ENCODE assay signal across 11 cellular contexts in genomic region chr1:148432318-148432717, GRCh38. TPM values are rescaled to one million over a fixed set of nuclear protein-coding genes. Genes with fewer than 3 reads are reported as not detected.
"Had no signal": no experiment of that assay in that cellular context is flagged by ENCODE, and none has a peak within 500 bp of the region (broad histone marks: within the 10 kb centered on the region; RNA-seq: fewer than 3 reads in every experiment).

No MANE protein-coding gene starts in this region.

RNA-seq across cellular contexts. Expression of gene PPIAL4G, which starts 50.8 kb away (rescaled TPM):
- total RNA-seq: cardiac muscle cell, colonic mucosa, esophagus muscularis mucosa, heart right ventricle, left lobe of liver, mesenteric fat pad, psoas muscle, right atrium auricular region, SJSA1, subcutaneous adipose tissue had no signal
- polyA plus RNA-seq: cardiac muscle cell, heart right ventricle, keratinocyte, psoas muscle had no signal
